Comparison of ENCODE assay signal across 20 cellular contexts in genomic region chr15:27564656-27565055, GRCh38.
"Had no signal": no experiment of that assay in that cellular context is flagged by ENCODE, and none has a peak within 500 bp of the region (broad histone marks: within the 10 kb centered on the region; RNA-seq: fewer than 3 reads in every experiment).

No MANE protein-coding gene starts in this region.

- H3K27ac ChIP-seq: colonic mucosa, esophagus squamous epithelium, gastrocnemius medialis, heart right ventricle, left lung, lower lobe of right lung had no signal

- H3K9me3 ChIP-seq: colonic mucosa, esophagus squamous epithelium, gastrocnemius medialis had no signal

- ATAC-seq: effector memory CD8-positive, alpha-beta T cell; gastrocnemius medialis; heart right ventricle; left cardiac atrium; left lung; left ventricle myocardium superior; lower lobe of right lung had no signal

- H3K4me1 ChIP-seq: colonic mucosa, gastrocnemius medialis, heart right ventricle, left lung, lower lobe of right lung had no signal

- H3K4me3 Mint-ChIP-seq: dendritic cell treated with granulocyte-macrophage colony-stimulating factor and Interleukin-4, amounts not matched to agents 40 ng/mL and 50 ng/mL, for 4 days; effector memory CD8-positive, alpha-beta T cell; endodermal cell had no signal

- DNase-seq: colonic mucosa; cortex of kidney; effector CD8-positive, alpha-beta T cell; effector memory CD8-positive, alpha-beta T cell; endodermal cell; esophagus squamous epithelium; foreskin fibroblast; foreskin melanocyte; gastrocnemius medialis; glutamatergic neuron; head of caudate nucleus; heart right ventricle; hippocampal formation; left cardiac atrium; left lung; left ventricle myocardium superior; lower lobe of right lung; mesendoderm; midbrain had no signal

- H3K27me3 ChIP-seq: colonic mucosa, esophagus squamous epithelium, gastrocnemius medialis, heart right ventricle, left lung had no signal

- H3K27ac Mint-ChIP-seq: dendritic cell treated with granulocyte-macrophage colony-stimulating factor and Interleukin-4, amounts not matched to agents 40 ng/mL and 50 ng/mL, for 4 days; effector memory CD8-positive, alpha-beta T cell; endodermal cell had no signal

- H3K4me3 ChIP-seq: colonic mucosa, esophagus squamous epithelium, gastrocnemius medialis, heart right ventricle, left lung, lower lobe of right lung had no signal

- H3K36me3 ChIP-seq: colonic mucosa, esophagus squamous epithelium, gastrocnemius medialis, heart right ventricle, left lung, lower lobe of right lung had no signal

- H3K27me3 Mint-ChIP-seq: dendritic cell treated with granulocyte-macrophage colony-stimulating factor and Interleukin-4, amounts not matched to agents 40 ng/mL and 50 ng/mL, for 4 days; effector memory CD8-positive, alpha-beta T cell had no signal
